Comparison of ENCODE assay signal across 9 cellular contexts in genomic region chrX:48021026-48021900, GRCh38. TPM values are rescaled to one million over a fixed set of nuclear protein-coding genes. Genes with fewer than 3 reads are reported as not detected.
A peak's percentile ranks its signal among the peaks of the same experiment; 100 is the strongest.
DNase-seq lines count a peak whose midpoint lies in the region; ATAC-seq and TF ChIP-seq lines count a peak whose summit lies in the region.
"Had no signal": no experiment of that assay in that cellular context is flagged by ENCODE, and none has a peak within 500 bp of the region (broad histone marks: within the 10 kb centered on the region; RNA-seq: fewer than 3 reads in every experiment).

No MANE protein-coding gene starts in this region.

- no peaks in the 10 kb centered on the region for H4K20me1 ChIP-seq in osteoblast (ENCODE audit: insufficient read depth, low read length)

- H3K4me1 ChIP-seq in osteoblast (ENCODE audit: insufficient read depth, low read length) (no peaks in the 10 kb centered on the region), testis (no peaks in the 10 kb centered on the region)

- TF ChIP-seq POLR2A in NB4 (IDR thresholded peaks at IDR 0.05; ENCODE audit: extremely low read depth, insufficient read length) (no peak), testis (IDR thresholded peaks at IDR 0.05) (no peak)

- H2AFZ ChIP-seq in osteoblast (ENCODE audit: low read length) = peak overlapping the region; percentile 98

- 0% methylated on average over 24 to 30 of the region's 30 CpGs for WGBS in testis, 2 donors

- DNase-seq in BJ (ENCODE audit: low read depth) (peak; percentile 26), NB4 (ENCODE audit: low read depth) (peak; percentile 84), SKM-1 treated with dmso at 0.1 percent for 144 hours (lab: John Stamatoyannopoulos, UW; ENCODE audit: unreplicated experiment) (peak; percentile 64), Right ventricle myocardium inferior (ENCODE audit: missing footprints) (peak; percentile 81), osteoblast (ENCODE audit: insufficient read length, low spot score, missing footprints) (peak; percentile 93), testis (peak; percentile 85)
- peak; percentile 41 for DNase-seq in activated naive CD8-positive, alpha-beta T cell treated with anti-CD3 and anti-CD28 coated beads, Interleukin-2, amount 50 U/mL, for 16 hours (ENCODE audit: low read depth, low spot score)

- H3K4me2 ChIP-seq in osteoblast (ENCODE audit: insufficient read depth, low read length) = peak overlapping the region; percentile 89

- intact Hi-C loops in Right ventricle myocardium inferior (cut with DNase I) (loop anchor here (10.0 kb wide), 1 partner anchor 366 kb away; the partner anchor contains the start of genes ELK1 and UXT), testis (cut with DNase I; ENCODE audit: low total_unique reads) (loop anchor here (10.0 kb wide), 1 partner anchor 166 kb away; no protein-coding TSS in a partner anchor)

- H3K27ac ChIP-seq in osteoblast (ENCODE audit: low read depth, low read length) (peak overlapping the region; percentile 95), testis (peak overlapping the region; percentile 90 to 92)

- no peaks in the 10 kb centered on the region for H3K36me3 ChIP-seq in BJ (ENCODE audit: control insufficient read depth, insufficient read depth, low read length)
- no peaks in the 10 kb centered on the region for H3K36me3 ChIP-seq in osteoblast (ENCODE audit: insufficient read depth, low read length)
- H3K36me3 ChIP-seq in testis (ENCODE audit: low read depth, missing control alignments) = no peaks in the 10 kb centered on the region

- peak overlapping the region; percentile 65 for H3K4me3 ChIP-seq in BJ (ENCODE audit: low read depth, low read length)
- H3K4me3 ChIP-seq in NB4 (ENCODE audit: low read depth, low read length) = peak overlapping the region; percentile 76
- peak overlapping the region; percentile 83 for H3K4me3 ChIP-seq in osteoblast (ENCODE audit: insufficient read depth, low read length)
- H3K4me3 ChIP-seq in testis = peak overlapping the region; percentile 55 to 69

- TF ChIP-seq CTCF in BJ (IDR thresholded peaks at IDR 0.05; ENCODE audit: insufficient read depth, low read depth, low read length) (no peak), NB4 (IDR thresholded peaks at IDR 0.05; ENCODE audit: low read depth, low read length) (no peak), osteoblast (IDR thresholded peaks at IDR 0.05; ENCODE audit: extremely low read depth, low read depth, low read length) (no peak), testis (IDR thresholded peaks at IDR 0.05) (peak in 1 of 3 experiments; percentile 7)

- no peaks in the 10 kb centered on the region for H3K27me3 ChIP-seq in BJ (ENCODE audit: control insufficient read depth, insufficient read depth, low read length)
- H3K27me3 ChIP-seq in osteoblast (ENCODE audit: insufficient read depth, low read length) = no peaks in the 10 kb centered on the region
- no peaks in the 10 kb centered on the region for H3K27me3 ChIP-seq in testis

- ATAC-seq in GM21367 (IDR thresholded peaks at IDR 0.05; ENCODE audit: unreplicated experiment) (peak; percentile 57), Right ventricle myocardium inferior (peak; percentile 90)
- ATAC-seq: HCT116 had no signal

- POLR2A ChIA-PET in BJ (lab: Charles Lee) = no interaction called here

- no peaks in the 10 kb centered on the region for H3K79me2 ChIP-seq in osteoblast (ENCODE audit: insufficient read depth, low read length)

- CTCF ChIA-PET in BJ (lab: Yijun Ruan, JAX) = interaction anchor here (1.0 kb wide), 1 partner anchor 167 kb away, joined by 3 read pairs; no protein-coding TSS in a partner anchor

- H3K9me3 ChIP-seq in osteoblast (ENCODE audit: low read depth, low read length) = no peaks in the 10 kb centered on the region
- H3K9me3 ChIP-seq in testis = no peaks in the 10 kb centered on the region

RNA-seq across cellular contexts. Expression of gene SPACA5, which starts 14.5 kb away (rescaled TPM):
- not detected in 2 replicates for polyA plus RNA-seq in BJ (2011; rRNA removed)
- not detected in 2 replicates for polyA minus RNA-seq in BJ (2011; rRNA and poly(A)+ RNA removed)
- not detected for total RNA-seq in Right ventricle myocardium inferior
- not detected in 2 replicates for total RNA-seq in osteoblast
- 10 to 100 TPM in 1 of 2 donors, 1 to 10 TPM in 1; 9.5 to 18.9 TPM for total RNA-seq in testis
- polyA plus RNA-seq in testis (ENCODE audit: insufficient read depth, low read depth, low replicate concordance) = 23.4 TPM

RNA-seq across cellular contexts. Expression of gene ZNF182, which starts 17.5 kb away (rescaled TPM):
- 1.4 and 2.2 TPM in 2 replicates for polyA plus RNA-seq in BJ (2011; rRNA removed)
- polyA minus RNA-seq in BJ (2011; rRNA and poly(A)+ RNA removed) = 1.1 and 1.2 TPM in 2 replicates
- 3.5 TPM for total RNA-seq in Right ventricle myocardium inferior
- 4.1 and 4.3 TPM in 2 replicates for total RNA-seq in osteoblast
- 1 to 10 TPM; 5.8 to 6.1 TPM for total RNA-seq in testis
- polyA plus RNA-seq in testis (ENCODE audit: insufficient read depth, low read depth, low replicate concordance) = 3.2 TPM

RNA-seq across cellular contexts. Expression of gene ZNF630, which starts 50.2 kb away (rescaled TPM):
- polyA plus RNA-seq in BJ (2011; rRNA removed) = 0.90 and 1.5 TPM in 2 replicates
- 0.82 and 1.2 TPM in 2 replicates for polyA minus RNA-seq in BJ (2011; rRNA and poly(A)+ RNA removed)
- 2.4 TPM for total RNA-seq in Right ventricle myocardium inferior
- total RNA-seq in osteoblast = 0.72 and 2.1 TPM in 2 replicates
- 1 to 10 TPM; 1.5 to 5.6 TPM for total RNA-seq in testis
- polyA plus RNA-seq in testis (ENCODE audit: insufficient read depth, low read depth, low replicate concordance) = 2.0 TPM

Comparison
In these comparisons a context has a peak if more than half of its experiments do, and no peak if none do; other contexts are left out.
1. Peak in every context shown above with its lines: DNase-seq, ATAC-seq, H3K4me3 ChIP-seq and H3K27ac ChIP-seq.
2. DNase-seq: peak in every context shown above with its lines; median percentile 93 in osteoblast; 85 in testis; 84 in NB4; 81 in Right ventricle myocardium inferior; 64 in SKM-1 treated with dmso at 0.1 percent for 144 hours; 41 in activated naive CD8-positive, alpha-beta T cell treated with anti-CD3 and anti-CD28 coated beads, Interleukin-2, amount 50 U/mL, for 16 hours; 26 in BJ.
3. RNA of gene SPACA5, which starts 14.5 kb away (total RNA-seq): 9.5 to 18.9 TPM in testis; not detected in Right ventricle myocardium inferior (single experiment) and not detected in osteoblast; every median in the first group is over 10 times any median in the second.